Comparison of ENCODE assay signal across 23 cellular contexts in the genomic region with DNA sequence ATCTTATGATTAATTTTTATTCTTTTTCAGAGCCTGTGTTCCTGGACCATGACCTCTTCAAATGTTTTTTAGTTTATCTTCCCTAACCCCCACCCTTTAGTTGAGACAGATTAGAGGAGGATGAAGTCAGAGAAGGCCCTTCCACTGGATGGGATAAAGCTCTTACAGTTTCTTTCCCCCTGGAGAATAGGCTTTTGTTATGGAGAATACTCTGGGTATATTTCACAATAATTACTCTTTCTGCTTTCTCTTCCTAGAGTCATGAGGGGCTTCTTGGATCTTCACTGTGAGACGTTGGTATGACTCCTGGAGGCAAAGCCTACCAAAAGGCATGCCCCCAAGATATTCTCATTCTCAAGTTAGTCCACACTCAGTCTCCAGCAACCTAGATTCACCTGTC.
A peak's percentile ranks its signal among the peaks of the same experiment; 100 is the strongest.
DNase-seq lines count a peak whose midpoint lies in the region; ATAC-seq, FAIRE-seq and TF ChIP-seq lines count a peak whose summit lies in the region.
"Had no signal": no experiment of that assay in that cellular context is flagged by ENCODE, and none has a peak within 500 bp of the region (broad histone marks: within the 10 kb centered on the region; RNA-seq: fewer than 3 reads in every experiment).

No MANE protein-coding gene starts in this region.

- TF ChIP-seq RAD21 in H1 (IDR thresholded peaks at IDR 0.05 in 1 of 2, conservative IDR thresholded peaks at IDR 0.05 in 1 of 2; ENCODE audit: low read depth in 2 of 2, low read length in 2 of 2), result no peak

- no peak overlapping the region for H2BK12ac ChIP-seq in H1 (ENCODE audit: low read depth, low read length)

- no peak overlapping the region for H3K14ac ChIP-seq in H1 (ENCODE audit: insufficient read length)

- TF ChIP-seq POLR2A in H1 (IDR thresholded peaks at IDR 0.05; ENCODE audit: control extremely low read depth in 1 of 2, low read depth in 2 of 2, low read length in 2 of 2), result no peak

- no peak overlapping the region for H4K91ac ChIP-seq in H1 (replicated peaks; ENCODE audit: insufficient read length, low read length)

- H3K27ac ChIP-seq in H1 (ENCODE audit: low read depth, low read length), result no peak overlapping the region
- peak overlapping the region; percentile 82 for H3K27ac ChIP-seq in subcutaneous abdominal adipose tissue (ENCODE audit: low read depth, low read length)
- H3K27ac ChIP-seq: C4-2B had no signal

- H3K9ac ChIP-seq in H1 (replicated peaks in 1 of 4; ENCODE audit: extremely low read depth in 1 of 4, low read depth in 3 of 4, low read length in 3 of 4), result no peak overlapping the region
- no peak overlapping the region for H3K9ac ChIP-seq in subcutaneous abdominal adipose tissue (ENCODE audit: low read length in 5 of 5)
- H3K9ac ChIP-seq: BLaER1 treated with 17β-estradiol and CSF1 and Interleukin-3, amounts not matched to agents 10 nM and 100 nM had no signal

- peaks cover 12% of the 10 kb centered on the region for H3K9me3 Mint-ChIP-seq in progenitor cell of endocrine pancreas (ENCODE audit: low read depth)

- H3K27ac Mint-ChIP-seq in progenitor cell of endocrine pancreas, result peak overlapping the region; percentile 87
- H3K27ac Mint-ChIP-seq: CD4-positive, alpha-beta memory T cell; CD4-positive, CD25-positive, alpha-beta regulatory T cell; CD8-positive, alpha-beta memory T cell had no signal

- H3K36me3 ChIP-seq in H1 (ENCODE audit: control insufficient read depth in 2 of 4, insufficient read depth in 4 of 4, low read length in 3 of 4) (no peaks in the 10 kb centered on the region), subcutaneous abdominal adipose tissue (ENCODE audit: control insufficient read depth in 5 of 5, insufficient read depth in 5 of 5, low read length in 5 of 5) (no peaks in the 10 kb centered on the region), BE2C (no peaks in the 10 kb centered on the region)
- H3K36me3 ChIP-seq: BLaER1 treated with 17β-estradiol and CSF1 and Interleukin-3, amounts not matched to agents 10 nM and 100 nM had no signal

- TF ChIP-seq CTCF in H1 (IDR thresholded peaks at IDR 0.05; ENCODE audit: control extremely low read depth in 1 of 3, insufficient read depth in 1 of 3, low read depth in 1 of 3, low read length in 3 of 3) (no peak), progenitor cell of endocrine pancreas (IDR thresholded peaks at IDR 0.05; ENCODE audit: unreplicated experiment) (no peak), BE2C (IDR thresholded peaks at IDR 0.05; ENCODE audit: low read depth, low read length) (no peak)

- no peak overlapping the region for H3K4me3 Mint-ChIP-seq in progenitor cell of endocrine pancreas (ENCODE audit: low read depth)
- H3K4me3 Mint-ChIP-seq: CD4-positive, alpha-beta memory T cell; CD4-positive, CD25-positive, alpha-beta regulatory T cell; CD8-positive, alpha-beta memory T cell had no signal

- no peaks in the 10 kb centered on the region for H3K79me1 ChIP-seq in H1 (ENCODE audit: low read depth, low read length)

- WGBS in H1 (ENCODE audit: extremely low coverage in 1 of 2, insufficient coverage in 1 of 2, insufficient read length in 1 of 2, insufficient replicate concordance in 2 of 2, low coverage in 1 of 2, low lambda C conversion rate in 2 of 2, missing lambda C conversion rate in 1 of 2), 2 experiments, result 86% methylated on average over 1 of the region's 1 CpG; no CpG with 5 or more reads in 1 of the 2 experiments

- H3K27me3 ChIP-seq in H1 (replicated peaks in 1 of 4; ENCODE audit: control insufficient read depth in 3 of 4, extremely low read depth in 1 of 4, insufficient read depth in 3 of 4, low read length in 3 of 4), result no peaks in the 10 kb centered on the region
- no peaks in the 10 kb centered on the region for H3K27me3 ChIP-seq in subcutaneous abdominal adipose tissue (ENCODE audit: control insufficient read depth in 5 of 5, insufficient read depth in 4 of 5, low read length in 5 of 5)
- H3K27me3 ChIP-seq in BE2C, result no peaks in the 10 kb centered on the region
- H3K27me3 ChIP-seq: BLaER1 treated with 17β-estradiol and CSF1 and Interleukin-3, amounts not matched to agents 10 nM and 100 nM had no signal

- H3K9me3 ChIP-seq in H1 (ENCODE audit: insufficient read depth in 2 of 2, low read depth in 1 of 2, low read length in 1 of 2) (no peaks in the 10 kb centered on the region), subcutaneous abdominal adipose tissue (ENCODE audit: control insufficient read depth in 5 of 5, low read length in 5 of 5) (no peaks in the 10 kb centered on the region), BE2C (no peaks in the 10 kb centered on the region)

- H3K4me3 ChIP-seq in H1 (ENCODE audit: extremely low read depth in 1 of 4, insufficient read depth in 2 of 4, low read depth in 3 of 4, low read length in 4 of 4), result no peak overlapping the region
- no peak overlapping the region for H3K4me3 ChIP-seq in subcutaneous abdominal adipose tissue (ENCODE audit: low read depth in 1 of 5, low read length in 5 of 5)
- H3K4me3 ChIP-seq in BE2C (ENCODE audit: low read depth, low read length), result no peak overlapping the region
- H3K4me3 ChIP-seq: BLaER1 treated with 17β-estradiol and CSF1 and Interleukin-3, amounts not matched to agents 10 nM and 100 nM had no signal

- H3K79me2 ChIP-seq in H1 (ENCODE audit: control insufficient read depth in 1 of 2, insufficient read depth in 2 of 2, low read length in 2 of 2), result no peaks in the 10 kb centered on the region

- no peak overlapping the region for H2BK120ac ChIP-seq in H1 (replicated peaks; ENCODE audit: low read depth, low read length)

- H3K4me1 ChIP-seq in H1 (replicated peaks in 1 of 4; ENCODE audit: control insufficient read depth in 3 of 4, insufficient read depth in 4 of 4, low read length in 3 of 4) (peaks cover 0 to 4% (median 1%) of the 10 kb centered on the region in 4 experiments; a peak in 2 of 7 replicates), subcutaneous abdominal adipose tissue (ENCODE audit: control insufficient read depth in 5 of 5, insufficient read depth in 5 of 5, low read length in 5 of 5) (peaks cover 6 to 23% (median 19%) of the 10 kb centered on the region in 5 donors), BE2C (no peaks in the 10 kb centered on the region)

- H4K20me1 ChIP-seq in H1 (replicated peaks in 1 of 2; ENCODE audit: control insufficient read depth in 1 of 2, insufficient read depth in 2 of 2, low read length in 2 of 2), result no peaks in the 10 kb centered on the region
- H4K20me1 ChIP-seq: BLaER1 treated with 17β-estradiol and CSF1 and Interleukin-3, amounts not matched to agents 10 nM and 100 nM had no signal

- no peak overlapping the region for H3K4me2 ChIP-seq in H1 (ENCODE audit: insufficient read depth in 1 of 2, low read depth in 2 of 2, low read length in 2 of 2)

- FAIRE-seq in H1 (lab: Jason Lieb, UNC), result no peak
- FAIRE-seq: A204.1, D721Med, G401.6, GM12891, GM19239 had no signal

- no peak overlapping the region for H2BK20ac ChIP-seq in H1 (ENCODE audit: low read length)

- H3K23me2 ChIP-seq in H1 (ENCODE audit: low read depth, low read length), result no peaks in the 10 kb centered on the region

- DNase-seq in H1 (ENCODE audit: low read depth in 1 of 2, low spot score in 2 of 2) (no peak), progenitor cell of endocrine pancreas (ENCODE audit: low spot score, unreplicated experiment) (no peak), BE2C (no peak), NCI-H1694 (lab: John Stamatoyannopoulos, UW) (no peak)
- no peak for DNase-seq in stimulated activated CD4-positive, alpha-beta T cell treated with anti-CD3 and anti-CD28 coated beads, Interleukin-1b, Interleukin-23, amount 100 ng/mL, for 48 hours
- DNase-seq: 8988T; ACHN; Calu3; CD4-positive, alpha-beta memory T cell; CD4-positive, CD25-positive, alpha-beta regulatory T cell; CD8-positive, alpha-beta memory T cell; COR-L47; DMS79 treated with DMSO at 0.1 percent for 48 hours; GF-D8 had no signal

- no peak for TF ChIP-seq EP300 in H1 (IDR thresholded peaks at IDR 0.05; ENCODE audit: borderline replicate concordance in 1 of 2, low read depth in 2 of 2, low read length in 2 of 2)

- peaks cover 6% of the 10 kb centered on the region for H3K36me3 Mint-ChIP-seq in progenitor cell of endocrine pancreas (ENCODE audit: insufficient read depth)
- H3K36me3 Mint-ChIP-seq: CD4-positive, alpha-beta memory T cell; CD4-positive, CD25-positive, alpha-beta regulatory T cell; CD8-positive, alpha-beta memory T cell had no signal

- no peak overlapping the region for H3K4ac ChIP-seq in H1 (replicated peaks; ENCODE audit: insufficient read length, low read depth, low read length)

- peaks cover 2% of the 10 kb centered on the region for H3K27me3 Mint-ChIP-seq in progenitor cell of endocrine pancreas
- H3K27me3 Mint-ChIP-seq: CD4-positive, alpha-beta memory T cell; CD4-positive, CD25-positive, alpha-beta regulatory T cell; CD8-positive, alpha-beta memory T cell had no signal

- H2AFZ ChIP-seq in H1 (ENCODE audit: low read length), result no peak overlapping the region

- H2AK5ac ChIP-seq in H1 (ENCODE audit: low read depth, low read length), result no peak overlapping the region

- H3K23ac ChIP-seq in H1 (ENCODE audit: insufficient read length), result no peak overlapping the region

- no peak overlapping the region for H2BK15ac ChIP-seq in H1 (ENCODE audit: low read length)

- no peak overlapping the region for H2BK5ac ChIP-seq in H1 (ENCODE audit: low read depth, low read length)

- no peak for ATAC-seq in HG02763 (IDR thresholded peaks at IDR 0.05; ENCODE audit: unreplicated experiment)

- CTCF ChIA-PET in H1 (lab: Charles Lee; ENCODE audit: partially characterized antibody), result interaction anchor here (1.1 to 2.1 kb wide), 8 partner anchors 10 to 453 kb away, joined by 3 to 8 read pairs (median 4); partner anchors contain the start of gene THRB

- peaks cover 20% of the 10 kb centered on the region for H3K4me1 Mint-ChIP-seq in progenitor cell of endocrine pancreas (ENCODE audit: low read depth)
- H3K4me1 Mint-ChIP-seq: CD4-positive, alpha-beta memory T cell; CD4-positive, CD25-positive, alpha-beta regulatory T cell; CD8-positive, alpha-beta memory T cell had no signal

- POLR2A ChIA-PET in H1 (lab: Charles Lee; ENCODE audit: partially characterized antibody), result no interaction called here

- H3K18ac ChIP-seq in H1 (ENCODE audit: extremely low read depth, low read length), result no peak overlapping the region

- no peak overlapping the region for H4K8ac ChIP-seq in H1 (ENCODE audit: extremely low read depth, insufficient read depth, low read length)

- H4K5ac ChIP-seq in H1 (ENCODE audit: insufficient read length, low read depth, low read length), result no peak overlapping the region

- H3K56ac ChIP-seq in H1 (replicated peaks; ENCODE audit: insufficient read length, low read depth, low read length), result no peak overlapping the region

TF ChIP-seq in H1, 55 proteins besides CTCF, POLR2A, EP300 and RAD21:
- TF ChIP-seq RFX5 (IDR thresholded peaks at IDR 0.05; ENCODE audit: borderline replicate concordance, low read depth, low read length), result no peak
- TF ChIP-seq CEBPB (IDR thresholded peaks at IDR 0.05; ENCODE audit: low read depth, low read length), result 0 out of 2 replicates have a peak, but pooled peaks have one; percentile 48
